ENCODE assay signal across 25 cellular contexts in the genomic region with DNA sequence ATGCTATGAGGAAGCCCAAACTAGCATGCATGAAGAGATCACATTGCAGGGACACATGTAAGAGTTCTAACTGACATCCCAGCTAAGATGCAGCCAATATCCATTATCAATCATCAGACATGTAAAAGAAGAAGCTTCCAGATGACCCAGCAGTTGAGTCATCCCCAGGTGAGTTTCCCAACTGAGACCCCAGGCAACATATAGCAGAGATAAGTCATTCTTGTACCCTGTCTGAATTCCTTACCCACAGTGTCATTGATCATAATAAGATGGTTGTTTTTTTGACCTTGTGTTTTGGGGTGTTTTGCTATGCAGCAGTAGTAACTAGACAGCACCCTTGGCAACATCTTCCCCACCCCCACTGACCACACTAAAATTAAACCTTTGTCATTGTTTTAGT. TPM values are rescaled to one million over a fixed set of nuclear protein-coding genes. Genes with fewer than 3 reads are reported as not detected.
DNase-seq lines count a peak whose midpoint lies in the region; ATAC-seq and TF ChIP-seq lines count a peak whose summit lies in the region.
"Had no signal": no experiment of that assay in that cellular context is flagged by ENCODE, and none has a peak within 500 bp of the region (broad histone marks: within the 10 kb centered on the region; RNA-seq: fewer than 3 reads in every experiment).

No MANE protein-coding gene starts in this region.

- DNase-seq in mammary epithelial cell, result peak; percentile 16
- DNase-seq in MCF 10A (ENCODE audit: unreplicated experiment), result no peak
- DNase-seq in activated naive CD4-positive, alpha-beta T cell treated with anti-CD3 and anti-CD28 coated beads, Interleukin-2, amount 50 U/mL, for 16 hours, result no peak
- DNase-seq in left ventricle myocardium superior, result no peak
- DNase-seq in MM.1S, result no peak
- DNase-seq: 8988T; EL; GF-D8; MV-4-11; NCI-H1105 treated with DMSO at 0.1 percent for 48 hours; NCI-H2081; NCI-H2171; NCI-H345; NCI-H524; NCI-H774; NK-92 treated with Interleukin-12 subunit alpha and Interleukin-12 subunit beta, amount 100 ng/mL, for 24 hours; Right ventricle myocardium superior had no signal

- H2AFZ ChIP-seq in mammary epithelial cell (ENCODE audit: low read depth, low read length) (no peak overlapping the region), MM.1S (ENCODE audit: low read length) (no peak overlapping the region)

- TF ChIP-seq CTCF in mammary epithelial cell (conservative IDR thresholded peaks at IDR 0.05 in 1 of 2, IDR thresholded peaks at IDR 0.05 in 1 of 2; ENCODE audit: extremely low read depth in 1 of 2, insufficient read depth in 1 of 2, low read depth in 1 of 2, low read length in 2 of 2) (no peak), MCF 10A (IDR thresholded peaks at IDR 0.05; ENCODE audit: unreplicated experiment) (no peak), neutrophil (IDR thresholded peaks at IDR 0.05) (no peak), MM.1S (IDR thresholded peaks at IDR 0.05; ENCODE audit: low read length) (no peak)

- no peaks in the 10 kb centered on the region for H3K4me1 Mint-ChIP-seq in MCF 10A (ENCODE audit: insufficient read depth, unreplicated experiment)
- H3K4me1 Mint-ChIP-seq in dendritic cell treated with granulocyte-macrophage colony-stimulating factor and Interleukin-4, amounts not matched to agents 40 ng/mL and 50 ng/mL, for 4 days (ENCODE audit: low read depth), result peaks cover 63% of the 10 kb centered on the region

- BruUV-seq in mammary epithelial cell (replicated peaks; lab: Mats Ljungman, UMichigan) (no TSS peak), MCF 10A (replicated peaks; lab: Mats Ljungman, UMichigan) (no TSS peak)

- H3K9me2 ChIP-seq in MM.1S (replicated peaks; ENCODE audit: insufficient read depth, low read length), result no peaks in the 10 kb centered on the region

- H4K20me1 ChIP-seq in mammary epithelial cell (ENCODE audit: insufficient read depth, low read length), result no peaks in the 10 kb centered on the region
- no peaks in the 10 kb centered on the region for H4K20me1 ChIP-seq in MM.1S (ENCODE audit: insufficient read depth, low read length)

- intact Hi-C loops in mammary epithelial cell (cut with micrococcal nuclease) (loop anchor here (2.0 to 10.0 kb wide), 2 partner anchors 30 to 196 kb away; no protein-coding TSS in a partner anchor), MCF 10A (cut with micrococcal nuclease) (no loop called here), left ventricle myocardium superior (cut with micrococcal nuclease) (no loop called here)
- intact Hi-C loops in dendritic cell treated with granulocyte-macrophage colony-stimulating factor and Interleukin-4, amounts not matched to agents 40 ng/mL and 50 ng/mL, for 4 days (cut with micrococcal nuclease), result loop anchor here (10.0 kb wide), 1 partner anchor 196 kb away; no protein-coding TSS in a partner anchor

- H3K4me1 ChIP-seq in mammary epithelial cell (ENCODE audit: insufficient read depth, low read length), result peaks cover 11% of the 10 kb centered on the region
- peaks cover 62 to 68% of the 10 kb centered on the region in 2 experiments for H3K4me1 ChIP-seq in neutrophil (ENCODE audit: control insufficient read depth in 1 of 2, insufficient read depth in 1 of 2, low read depth in 1 of 2, low read length in 1 of 2)
- H3K4me1 ChIP-seq in MM.1S (ENCODE audit: low read length), result peaks cover 41% of the 10 kb centered on the region

- CTCF ChIA-PET in mammary epithelial cell (lab: Charles Lee; ENCODE audit: low non-redundant PET) (no interaction called here), MCF 10A (lab: Yijun Ruan, JAX) (interaction anchor here (0.5 to 2.7 kb wide), 3 partner anchors 100 to 196 kb away, joined by 3 to 10 read pairs (median 3); no protein-coding TSS in a partner anchor)

- H3K4me3 ChIP-seq in mammary epithelial cell (replicated peaks in 1 of 3; ENCODE audit: insufficient read depth in 1 of 3, low read depth in 2 of 3, low read length in 3 of 3) (no peak overlapping the region), neutrophil (ENCODE audit: low read depth in 1 of 2, low read length in 1 of 2) (peak overlapping the region in 1 of 2 experiments; percentile 59), MM.1S (ENCODE audit: low read length) (no peak overlapping the region)
- H3K4me3 ChIP-seq: K562 had no signal

- H3K9me3 ChIP-seq in mammary epithelial cell (replicated peaks; ENCODE audit: insufficient read depth, low read length) (peaks cover 5% of the 10 kb centered on the region), neutrophil (no peaks in the 10 kb centered on the region), MM.1S (replicated peaks; ENCODE audit: insufficient read depth, low read length) (no peaks in the 10 kb centered on the region)

- H3K36me3 ChIP-seq in mammary epithelial cell (ENCODE audit: insufficient read depth, low read length) (no peaks in the 10 kb centered on the region), neutrophil (no peaks in the 10 kb centered on the region), MM.1S (replicated peaks; ENCODE audit: insufficient read depth, low read length) (no peaks in the 10 kb centered on the region)

- no peaks in the 10 kb centered on the region for H3K9me3 Mint-ChIP-seq in MCF 10A (ENCODE audit: unreplicated experiment)
- peaks cover 34% of the 10 kb centered on the region for H3K9me3 Mint-ChIP-seq in dendritic cell treated with granulocyte-macrophage colony-stimulating factor and Interleukin-4, amounts not matched to agents 40 ng/mL and 50 ng/mL, for 4 days

- no peak for ATAC-seq in left ventricle myocardium superior
- ATAC-seq: K562 had no signal

- H3K4me2 ChIP-seq in mammary epithelial cell (ENCODE audit: insufficient read depth, low read depth, low read length) (no peak overlapping the region), MM.1S (ENCODE audit: low read depth, low read length) (no peak overlapping the region)

- POLR2A ChIA-PET in MCF 10A (lab: Yijun Ruan, JAX), result interaction anchor here (0.8 to 1.3 kb wide), 2 partner anchors 11 to 208 kb away, joined by 3 read pairs; no protein-coding TSS in a partner anchor

- dilution Hi-C loops in mammary epithelial cell (cut with HindIII; ENCODE audit: low sequenced_read_pairs), result loop anchor here (25.0 kb wide), 1 partner anchor 99 kb away; no protein-coding TSS in a partner anchor

- H3K27me3 Mint-ChIP-seq in MCF 10A (ENCODE audit: insufficient read depth, unreplicated experiment), result no peaks in the 10 kb centered on the region
- no peaks in the 10 kb centered on the region for H3K27me3 Mint-ChIP-seq in dendritic cell treated with granulocyte-macrophage colony-stimulating factor and Interleukin-4, amounts not matched to agents 40 ng/mL and 50 ng/mL, for 4 days

- in situ Hi-C loops in mammary epithelial cell (cut with MboI; ENCODE audit: low sequenced_read_pairs in 2 of 2), result loop anchor here in 1 of 2 donors (25.0 kb wide), 1 partner anchor 99 kb away; no protein-coding TSS in a partner anchor

- no peaks in the 10 kb centered on the region for H3K27me3 ChIP-seq in mammary epithelial cell (ENCODE audit: insufficient read depth, low read length)
- no peaks in the 10 kb centered on the region for H3K27me3 ChIP-seq in neutrophil
- H3K27me3 ChIP-seq in MM.1S (replicated peaks; ENCODE audit: insufficient read depth, low read length), result no peaks in the 10 kb centered on the region

- H3K79me2 ChIP-seq in mammary epithelial cell (ENCODE audit: insufficient read depth, low read length) (no peaks in the 10 kb centered on the region), MM.1S (ENCODE audit: low read length) (no peaks in the 10 kb centered on the region)

- H3K36me3 Mint-ChIP-seq in MCF 10A (ENCODE audit: insufficient read depth, unreplicated experiment), result no peaks in the 10 kb centered on the region
- peaks cover 24% of the 10 kb centered on the region for H3K36me3 Mint-ChIP-seq in dendritic cell treated with granulocyte-macrophage colony-stimulating factor and Interleukin-4, amounts not matched to agents 40 ng/mL and 50 ng/mL, for 4 days (ENCODE audit: low read depth)

- H3F3A ChIP-seq in MM.1S (ENCODE audit: insufficient read depth, low read length), result peaks cover 19% of the 10 kb centered on the region

- H3K27ac ChIP-seq in mammary epithelial cell (ENCODE audit: insufficient read depth, low read depth, low read length) (no peak overlapping the region), neutrophil (peak overlapping the region; percentile 100), MM.1S (ENCODE audit: low read length) (no peak overlapping the region)
- H3K27ac ChIP-seq: C4-2B had no signal

- H3K27ac Mint-ChIP-seq in MCF 10A (ENCODE audit: low read depth, unreplicated experiment), result no peak overlapping the region
- peak overlapping the region; percentile 97 for H3K27ac Mint-ChIP-seq in dendritic cell treated with granulocyte-macrophage colony-stimulating factor and Interleukin-4, amounts not matched to agents 40 ng/mL and 50 ng/mL, for 4 days

- H3K4me3 Mint-ChIP-seq in MCF 10A (ENCODE audit: unreplicated experiment), result no peak overlapping the region
- no peak overlapping the region for H3K4me3 Mint-ChIP-seq in dendritic cell treated with granulocyte-macrophage colony-stimulating factor and Interleukin-4, amounts not matched to agents 40 ng/mL and 50 ng/mL, for 4 days

- H3K9ac ChIP-seq in mammary epithelial cell (ENCODE audit: insufficient read depth, low read length) (no peak overlapping the region), MM.1S (ENCODE audit: low read length) (no peak overlapping the region)

RNA-seq across cellular contexts. Expression of gene SIRPD, which starts 18.9 kb away (rescaled TPM):
- total RNA-seq in mammary epithelial cell (not detected), MCF 10A (2022) (not detected in 2 replicates), left ventricle myocardium superior (not detected)
- not detected for polyA plus RNA-seq in mammary epithelial cell
- polyA minus RNA-seq in mammary epithelial cell, result not detected
- total RNA-seq: H4, K562, LHCN-M2, OCI-LY7, Right ventricle myocardium superior, SK-MEL-5 had no signal
- polyA plus RNA-seq: K562 had no signal

RNA-seq across cellular contexts. Expression of gene SIRPB2, which starts 47.4 kb away (rescaled TPM):
- total RNA-seq in mammary epithelial cell (1 to 10 TPM in 1 of 2 donors, under 1 TPM in 1; 0.33 to 5.5 TPM), MCF 10A (2022) (1.3 and 1.8 TPM in 2 replicates), left ventricle myocardium superior (3.5 TPM)
- 2.4 TPM for polyA plus RNA-seq in mammary epithelial cell
- 18.5 TPM for polyA minus RNA-seq in mammary epithelial cell
- total RNA-seq: H4, LHCN-M2, OCI-LY7, SK-MEL-5 had no signal

Comparison
In these comparisons a context has a peak if more than half of its experiments do, and no peak if none do; other contexts are left out.
1. intact Hi-C loops: an anchor here in mammary epithelial cell (2.0 to 10.0 kb wide) and dendritic cell treated with granulocyte-macrophage colony-stimulating factor and Interleukin-4, amounts not matched to agents 40 ng/mL and 50 ng/mL, for 4 days (10.0 kb wide); none called in MCF 10A and left ventricle myocardium superior.